ENCODE assay signal across 10 cellular contexts in genomic region chr3:112056451-112056929, GRCh38. TPM values are rescaled to one million over a fixed set of nuclear protein-coding genes. Genes with fewer than 3 reads are reported as not detected.
DNase-seq lines count a peak whose midpoint lies in the region; ATAC-seq lines count a peak whose summit lies in the region.
"Had no signal": no experiment of that assay in that cellular context is flagged by ENCODE, and none has a peak within 500 bp of the region (broad histone marks: within the 10 kb centered on the region; RNA-seq: fewer than 3 reads in every experiment).

No MANE protein-coding gene starts in this region.

- DNase-seq in Daoy (ENCODE audit: low read depth) (peak; percentile 42), HS-27A (ENCODE audit: low read depth) (peak; percentile 58), kidney glomerular epithelial cell (lab: John Stamatoyannopoulos, UW) (peak; percentile 19), AG08395 (ENCODE audit: low spot score) (no peak), HK-2 (ENCODE audit: unreplicated experiment) (no peak)
- DNase-seq in activated naive CD4-positive, alpha-beta T cell treated with anti-CD3 and anti-CD28 coated beads, Interleukin-2, amount 50 U/mL, for 16 hours: peak; percentile 33
- DNase-seq: Peyer's patch, WERI-Rb-1 had no signal

- ATAC-seq in HG03039 (IDR thresholded peaks at IDR 0.05; ENCODE audit: unreplicated experiment): no peak
- ATAC-seq in HG03378 (IDR thresholded peaks at IDR 0.05; ENCODE audit: unreplicated experiment): no peak

RNA-seq across cellular contexts. Expression of gene TMPRSS7, which starts 22.0 kb away (rescaled TPM):
- total RNA-seq in Daoy (2014; rRNA removed; shearing (Covaris generic)): not detected in 2 replicates
- total RNA-seq: Peyer's patch had no signal

RNA-seq across cellular contexts. Expression of gene C3orf52, which starts 29.7 kb away (rescaled TPM):
- total RNA-seq in Daoy (2014; rRNA removed; shearing (Covaris generic)): 14.7 and 18.1 TPM in 2 replicates

RNA-seq across cellular contexts. Expression of gene TAGLN3, which starts 57.8 kb away (rescaled TPM):
- 0.80 and 5.1 TPM in 2 replicates for total RNA-seq in Daoy (2014; rRNA removed; shearing (Covaris generic))

Comparison
In these comparisons a context has a peak if more than half of its experiments do, and no peak if none do; other contexts are left out.
1. DNase-seq: peak in Daoy (single experiment), HS-27A (single experiment), activated naive CD4-positive, alpha-beta T cell treated with anti-CD3 and anti-CD28 coated beads, Interleukin-2, amount 50 U/mL, for 16 hours (single experiment) and kidney glomerular epithelial cell (single experiment); none in AG08395 (single experiment) and HK-2 (single experiment).